Comparison of ENCODE assay signal across 10 cellular contexts in the genomic region with DNA sequence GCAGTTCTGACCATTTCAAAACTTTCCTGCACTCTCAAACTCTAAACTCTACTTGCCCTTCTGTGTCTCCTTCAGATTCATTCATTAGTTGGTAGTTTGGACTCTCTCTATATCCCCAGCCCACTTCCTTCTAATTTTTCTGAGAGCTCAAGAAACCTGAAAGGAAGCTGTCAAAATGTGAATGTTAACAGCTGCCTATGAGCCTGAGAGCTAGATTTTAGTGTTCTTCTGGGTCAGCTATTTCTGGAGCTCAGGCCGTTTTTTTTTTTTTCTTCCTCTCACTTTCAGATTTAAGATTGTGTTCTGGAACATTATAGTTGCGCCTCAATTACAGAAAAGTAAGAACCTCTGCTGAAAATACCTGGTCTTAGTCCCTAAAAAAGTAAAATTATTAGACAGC.
DNase-seq lines count a peak whose midpoint lies in the region; ATAC-seq and TF ChIP-seq lines count a peak whose summit lies in the region.
"Had no signal": no experiment of that assay in that cellular context is flagged by ENCODE, and none has a peak within 500 bp of the region (broad histone marks: within the 10 kb centered on the region; RNA-seq: fewer than 3 reads in every experiment).

No MANE protein-coding gene starts in this region.

- no peaks in the 10 kb centered on the region for H3K9me3 ChIP-seq in endodermal cell (ENCODE audit: control insufficient read depth, low read length)

- H3K27me3 Mint-ChIP-seq in naive B cell (no peaks in the 10 kb centered on the region), endodermal cell (ENCODE audit: insufficient read depth) (no peaks in the 10 kb centered on the region)

- H3K36me3 ChIP-seq in endodermal cell (ENCODE audit: control insufficient read depth, insufficient read depth, low read length), result peaks cover 64% of the 10 kb centered on the region

- DNase-seq in naive B cell (no peak), AG08396 (ENCODE audit: low spot score) (no peak), endodermal cell (no peak)
- no peak for DNase-seq in effector CD4-positive, alpha-beta T cell
- DNase-seq in activated CD8-positive, alpha-beta memory T cell treated with anti-CD3 and anti-CD28 coated beads, Interleukin-2, amount 50 U/mL, for 4 hours, result no peak
- DNase-seq: NCI-H1048, trophoblast cell had no signal

- H3K4me3 Mint-ChIP-seq in naive B cell (no peak overlapping the region), endodermal cell (no peak overlapping the region)

- no peaks in the 10 kb centered on the region for H3K27me3 ChIP-seq in endodermal cell (ENCODE audit: control insufficient read depth, insufficient read depth, low read length, poor library complexity, severe bottlenecking)

- no peaks in the 10 kb centered on the region for H3K9me3 Mint-ChIP-seq in naive B cell
- no peaks in the 10 kb centered on the region for H3K9me3 Mint-ChIP-seq in endodermal cell

- peaks cover 13 to 26% (median 24%) of the 10 kb centered on the region in 3 donors for H3K4me1 Mint-ChIP-seq in naive B cell
- H3K4me1 Mint-ChIP-seq in endodermal cell, result peaks cover 5% of the 10 kb centered on the region

- no peak overlapping the region for H3K27ac ChIP-seq in endodermal cell (ENCODE audit: low read depth, low read length)

- WGBS in endodermal cell (ENCODE audit: insufficient coverage in 1 of 2, insufficient read length in 1 of 2), 2 experiments, result 87 to 100% methylated on average over 2 of the region's 2 CpGs

- no peaks in the 10 kb centered on the region for H3K4me1 ChIP-seq in endodermal cell (ENCODE audit: control insufficient read depth, insufficient read depth, low read length)

- H3K9ac ChIP-seq in endodermal cell (ENCODE audit: extremely low read depth, low read length, poor library complexity, severe bottlenecking), result no peak overlapping the region

- H3K36me3 Mint-ChIP-seq in naive B cell (peaks cover 7 to 8% of the 10 kb centered on the region in 2 donors), endodermal cell (ENCODE audit: low read depth) (peaks cover 26% of the 10 kb centered on the region)

- ATAC-seq in GM18511 (IDR thresholded peaks at IDR 0.05; ENCODE audit: unreplicated experiment) (peak; percentile 93), GM21717 (IDR thresholded peaks at IDR 0.05; ENCODE audit: unreplicated experiment) (peak; percentile 96), HG03558 (IDR thresholded peaks at IDR 0.05; ENCODE audit: extremely low read depth, unreplicated experiment) (peak; percentile 88), naive B cell (ENCODE audit: low read depth in 2 of 2) (no peak)

- H3K27ac Mint-ChIP-seq in naive B cell (peak overlapping the region in 5 of 6 donors; percentile 21 to 52 (median 36)), endodermal cell (no peak overlapping the region)

- no peak for TF ChIP-seq CTCF in endodermal cell (conservative IDR thresholded peaks at IDR 0.05)

- H3K4me3 ChIP-seq in endodermal cell (ENCODE audit: low read length), result no peak overlapping the region

Comparison
In these comparisons a context has a peak if more than half of its experiments do, and no peak if none do; other contexts are left out.
1. ATAC-seq: peak in GM18511 (single experiment), GM21717 (single experiment) and HG03558 (single experiment); none in naive B cell (0 of 2).